ENCODE assay signal across 19 cellular contexts in the genomic region with DNA sequence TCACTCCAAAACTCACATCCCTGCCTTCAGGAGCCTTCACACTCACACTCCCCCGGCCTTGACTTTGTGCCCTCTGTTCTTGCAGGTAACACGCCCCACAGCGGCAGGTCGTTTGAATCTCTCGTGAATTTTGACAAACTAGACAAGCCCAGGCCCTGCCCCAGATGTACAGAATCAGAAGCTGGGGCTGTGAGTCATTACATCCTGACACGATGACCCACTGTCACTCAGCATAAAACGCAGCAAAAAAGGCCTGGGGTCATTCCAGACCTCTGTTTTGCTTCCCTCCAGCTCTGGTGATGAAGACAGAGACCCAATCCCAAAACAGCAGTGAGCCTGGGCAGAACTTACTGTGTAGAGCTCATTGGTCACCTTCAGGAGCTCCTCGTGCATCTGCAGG.
DNase-seq lines count a peak whose midpoint lies in the region; ATAC-seq and TF ChIP-seq lines count a peak whose summit lies in the region.
"Had no signal": no experiment of that assay in that cellular context is flagged by ENCODE, and none has a peak within 500 bp of the region (broad histone marks: within the 10 kb centered on the region; RNA-seq: fewer than 3 reads in every experiment).

No MANE protein-coding gene starts in this region.

- no peaks in the 10 kb centered on the region for H3K36me3 Mint-ChIP-seq in activated naive CD8-positive, alpha-beta T cell treated with anti-CD3 and anti-CD28 coated beads, Interleukin-2, amount 50 U/mL, for 24 hours (ENCODE audit: low read depth)
- no peaks in the 10 kb centered on the region for H3K36me3 Mint-ChIP-seq in activated naive CD8-positive, alpha-beta T cell treated with anti-CD3 and anti-CD28 coated beads for 36 hours
- H3K36me3 Mint-ChIP-seq: CD8-positive, alpha-beta memory T cell had no signal

- no peak overlapping the region for H3K27ac Mint-ChIP-seq in activated naive CD8-positive, alpha-beta T cell treated with anti-CD3 and anti-CD28 coated beads, Interleukin-2, amount 50 U/mL, for 24 hours
- H3K27ac Mint-ChIP-seq in activated naive CD8-positive, alpha-beta T cell treated with anti-CD3 and anti-CD28 coated beads for 36 hours: no peak overlapping the region
- H3K27ac Mint-ChIP-seq: CD8-positive, alpha-beta memory T cell had no signal

- H3K27ac ChIP-seq in PC-3 (ENCODE audit: low read length) (peak overlapping the region; percentile 55), mesendoderm (ENCODE audit: low read depth, low read length) (no peak overlapping the region), smooth muscle cell (ENCODE audit: low read depth) (no peak overlapping the region)
- H3K27ac ChIP-seq: BLaER1, SJCRH30 had no signal

- no peak overlapping the region for H2BK15ac ChIP-seq in mesendoderm (replicated peaks; ENCODE audit: low read depth)

- peak; percentile 45 for ATAC-seq in activated naive CD8-positive, alpha-beta T cell treated with anti-CD3 and anti-CD28 coated beads, Interleukin-2, amount 50 U/mL, for 24 hours
- ATAC-seq in PC-3 (peak; percentile 76), GM19035 (IDR thresholded peaks at IDR 0.05; ENCODE audit: unreplicated experiment) (no peak)
- ATAC-seq: Panc1 had no signal

- no peak for DNase-seq in activated naive CD8-positive, alpha-beta T cell treated with anti-CD3 and anti-CD28 coated beads, Interleukin-2, amount 50 U/mL, for 24 hours
- DNase-seq in activated naive CD8-positive, alpha-beta T cell treated with anti-CD3 and anti-CD28 coated beads for 36 hours: no peak
- DNase-seq in PC-3 (peak; percentile 58), dermis microvascular lymphatic vessel endothelial cell (ENCODE audit: low read depth in 2 of 2) (peak; percentile 34 to 52), mesendoderm (peak; percentile 41), smooth muscle cell (lab: John Stamatoyannopoulos, UW; ENCODE audit: unreplicated experiment) (no peak)
- no peak for DNase-seq in stimulated activated CD4-positive, alpha-beta T cell treated with anti-CD3 and anti-CD28 coated beads, Interleukin-4, amount 100 ng/mL, for 1 hour
- DNase-seq: 8988T; CD8-positive, alpha-beta memory T cell; DND-41; KG1; MG63; NCI-H1105; NCI-H1694 treated with DMSO at 0.1 percent for 48 hours; SJCRH30 had no signal

- no CpG with 5 or more reads among the region's 8 CpGs for WGBS in mesendoderm (ENCODE audit: extremely low coverage, insufficient coverage, low lambda C conversion rate)
- WGBS in smooth muscle cell (ENCODE audit: low lambda C conversion rate): 69% methylated on average over 8 of the region's 8 CpGs

- no peaks in the 10 kb centered on the region for H3K79me2 ChIP-seq in PC-3 (ENCODE audit: low read length)
- H3K79me2 ChIP-seq in mesendoderm (ENCODE audit: control insufficient read depth, insufficient read depth, low read length): no peaks in the 10 kb centered on the region
- H3K79me2 ChIP-seq in smooth muscle cell (ENCODE audit: low read depth): no peaks in the 10 kb centered on the region

- H4K20me1 ChIP-seq in PC-3 (ENCODE audit: low read length): no peaks in the 10 kb centered on the region
- no peaks in the 10 kb centered on the region for H4K20me1 ChIP-seq in smooth muscle cell (ENCODE audit: low read depth)
- H4K20me1 ChIP-seq: BLaER1 had no signal

- peaks cover 7% of the 10 kb centered on the region for H3K4me1 Mint-ChIP-seq in activated naive CD8-positive, alpha-beta T cell treated with anti-CD3 and anti-CD28 coated beads, Interleukin-2, amount 50 U/mL, for 24 hours
- peaks cover 6% of the 10 kb centered on the region for H3K4me1 Mint-ChIP-seq in activated naive CD8-positive, alpha-beta T cell treated with anti-CD3 and anti-CD28 coated beads for 36 hours
- H3K4me1 Mint-ChIP-seq: CD8-positive, alpha-beta memory T cell had no signal

- CTCF ChIA-PET in PC-3 (lab: Charles Lee): interaction anchor here (0.6 to 1.2 kb wide), 3 partner anchors 57 to 223 kb away, joined by 3 to 4 read pairs (median 4); no protein-coding TSS in a partner anchor

- no peak overlapping the region for H2AK5ac ChIP-seq in mesendoderm (ENCODE audit: low read length)

- no peak overlapping the region for H2AFZ ChIP-seq in PC-3 (ENCODE audit: low read length)
- H2AFZ ChIP-seq in smooth muscle cell (ENCODE audit: low read depth): no peak overlapping the region

- H3K79me1 ChIP-seq in mesendoderm (ENCODE audit: low read length): no peaks in the 10 kb centered on the region

- no peaks in the 10 kb centered on the region for H3K27me3 Mint-ChIP-seq in activated naive CD8-positive, alpha-beta T cell treated with anti-CD3 and anti-CD28 coated beads, Interleukin-2, amount 50 U/mL, for 24 hours
- no peaks in the 10 kb centered on the region for H3K27me3 Mint-ChIP-seq in activated naive CD8-positive, alpha-beta T cell treated with anti-CD3 and anti-CD28 coated beads for 36 hours

- no peak overlapping the region for H2BK120ac ChIP-seq in mesendoderm (ENCODE audit: low read depth, low read length)

- no peaks in the 10 kb centered on the region for H3K36me3 ChIP-seq in PC-3 (ENCODE audit: low read depth, low read length)
- no peaks in the 10 kb centered on the region for H3K36me3 ChIP-seq in mesendoderm (ENCODE audit: control insufficient read depth, insufficient read depth, low read length)
- H3K36me3 ChIP-seq in smooth muscle cell (ENCODE audit: low read depth): no peaks in the 10 kb centered on the region
- H3K36me3 ChIP-seq: BLaER1, HAP-1, MG63, SJCRH30 had no signal

- peaks cover 16% of the 10 kb centered on the region for H3K4me1 ChIP-seq in PC-3 (ENCODE audit: insufficient read depth, low read length)
- peaks cover 9% of the 10 kb centered on the region for H3K4me1 ChIP-seq in mesendoderm (ENCODE audit: control insufficient read depth, low read depth, low read length)
- H3K4me1 ChIP-seq in smooth muscle cell (ENCODE audit: low read depth): peaks cover 7% of the 10 kb centered on the region
- H3K4me1 ChIP-seq: BLaER1, HAP-1, SJCRH30 had no signal

- no TSS peak for BruUV-seq in PC-3 (replicated peaks; lab: Mats Ljungman, UMichigan)

- POLR2A ChIA-PET in PC-3 (lab: Charles Lee; ENCODE audit: unreplicated experiment): no interaction called here

- 0 out of 2 replicates have a peak, but pooled peaks have one; percentile 23 for TF ChIP-seq CTCF in PC-3 (conservative IDR thresholded peaks at IDR 0.05; ENCODE audit: low read depth, low read length)
- no peak for TF ChIP-seq CTCF in smooth muscle cell (IDR thresholded peaks at IDR 0.05; ENCODE audit: borderline replicate concordance, insufficient read depth, poor library complexity, severe bottlenecking)

- no peak overlapping the region for H3K4ac ChIP-seq in mesendoderm (ENCODE audit: low read depth, low read length)

- no peak overlapping the region for H2BK5ac ChIP-seq in mesendoderm (ENCODE audit: low read length)

- H3K4me2 ChIP-seq in PC-3 (ENCODE audit: low read length) (0 out of 2 replicates have a peak overlapping the region, but pooled peaks have one; percentile 8), mesendoderm (ENCODE audit: low read length) (no peak overlapping the region), smooth muscle cell (no peak overlapping the region)
- H3K4me2 ChIP-seq: BLaER1 had no signal

- H3K4me3 Mint-ChIP-seq in activated naive CD8-positive, alpha-beta T cell treated with anti-CD3 and anti-CD28 coated beads, Interleukin-2, amount 50 U/mL, for 24 hours: no peak overlapping the region
- H3K4me3 Mint-ChIP-seq in activated naive CD8-positive, alpha-beta T cell treated with anti-CD3 and anti-CD28 coated beads for 36 hours: no peak overlapping the region
- H3K4me3 Mint-ChIP-seq: CD8-positive, alpha-beta memory T cell had no signal

- no peak overlapping the region for H3K56ac ChIP-seq in mesendoderm (ENCODE audit: low read length)

- H3K9me3 ChIP-seq in PC-3 (ENCODE audit: low read length) (no peaks in the 10 kb centered on the region), smooth muscle cell (replicated peaks; ENCODE audit: low read depth) (no peaks in the 10 kb centered on the region)
- H3K9me3 ChIP-seq: BLaER1, HAP-1, MG63, SJCRH30 had no signal

- peak overlapping the region; percentile 24 for H3K18ac ChIP-seq in mesendoderm (ENCODE audit: low read length)

- no peak overlapping the region for H4K8ac ChIP-seq in mesendoderm (ENCODE audit: low read depth, low read length)

- H3F3A ChIP-seq in PC-3 (ENCODE audit: low read length, unreplicated experiment): no peaks in the 10 kb centered on the region
- no peaks in the 10 kb centered on the region for H3F3A ChIP-seq in smooth muscle cell (ENCODE audit: low read depth)

- no peak overlapping the region for H3K23ac ChIP-seq in mesendoderm (ENCODE audit: low read length)

- intact Hi-C loops in PC-3 (cut with micrococcal nuclease): no loop called here

- H3K9me2 ChIP-seq in PC-3 (replicated peaks; ENCODE audit: low read length): no peaks in the 10 kb centered on the region

- H3K27me3 ChIP-seq in PC-3 (ENCODE audit: low read length) (no peaks in the 10 kb centered on the region), mesendoderm (ENCODE audit: insufficient read depth, low read length, poor library complexity) (no peaks in the 10 kb centered on the region), smooth muscle cell (ENCODE audit: low read depth) (no peaks in the 10 kb centered on the region)
- H3K27me3 ChIP-seq: BLaER1, MG63, SJCRH30 had no signal

- H3K4me3 ChIP-seq in PC-3 (ENCODE audit: low read length): no peak overlapping the region
- no peak overlapping the region for H3K4me3 ChIP-seq in mesendoderm (ENCODE audit: low read length)
- no peak overlapping the region for H3K4me3 ChIP-seq in smooth muscle cell
- H3K4me3 ChIP-seq: BLaER1, HAP-1, MG63, SJCRH30 had no signal

- no peak overlapping the region for H3K9ac ChIP-seq in PC-3 (ENCODE audit: low read length)
- no peak overlapping the region for H3K9ac ChIP-seq in mesendoderm (ENCODE audit: low read length)
- H3K9ac ChIP-seq in smooth muscle cell (ENCODE audit: low read depth): no peak overlapping the region
- H3K9ac ChIP-seq: BLaER1 had no signal

- no peaks in the 10 kb centered on the region for H3K9me3 Mint-ChIP-seq in activated naive CD8-positive, alpha-beta T cell treated with anti-CD3 and anti-CD28 coated beads, Interleukin-2, amount 50 U/mL, for 24 hours
- H3K9me3 Mint-ChIP-seq in activated naive CD8-positive, alpha-beta T cell treated with anti-CD3 and anti-CD28 coated beads for 36 hours: no peaks in the 10 kb centered on the region
- H3K9me3 Mint-ChIP-seq: CD8-positive, alpha-beta memory T cell had no signal

- H4K5ac ChIP-seq in mesendoderm (ENCODE audit: low read length): no peak overlapping the region

Comparison
In these comparisons a context has a peak if more than half of its experiments do, and no peak if none do; other contexts are left out.
1. DNase-seq: peak in PC-3 (single experiment), dermis microvascular lymphatic vessel endothelial cell (2 of 2) and mesendoderm (single experiment); none in activated naive CD8-positive, alpha-beta T cell treated with anti-CD3 and anti-CD28 coated beads, Interleukin-2, amount 50 U/mL, for 24 hours (single experiment), activated naive CD8-positive, alpha-beta T cell treated with anti-CD3 and anti-CD28 coated beads for 36 hours (single experiment), smooth muscle cell (single experiment) and stimulated activated CD4-positive, alpha-beta T cell treated with anti-CD3 and anti-CD28 coated beads, Interleukin-4, amount 100 ng/mL, for 1 hour (single experiment).